8 cellular contexts compared by ENCODE assay signal in genomic region chr19:34254552-34255432, GRCh38. TPM values are rescaled to one million over a fixed set of nuclear protein-coding genes. Genes with fewer than 3 reads are reported as not detected.
DNase-seq lines count a peak whose midpoint lies in the region; ATAC-seq, FAIRE-seq and TF ChIP-seq lines count a peak whose summit lies in the region.

Gene GARRE1, plus strand, starts transcription at chr19:34254554. Its CDS starts 45,920 bp downstream, at chr19:34300474.

- H3K36me3 Mint-ChIP-seq in activated naive CD4-positive, alpha-beta T cell treated with anti-CD3 and anti-CD28 coated beads, Interleukin-2, amount 50 U/mL, for 72 hours: peaks cover 0 to 6% of the 10 kb centered on the region in 2 donors

- no peaks in the 10 kb centered on the region for H3K36me3 ChIP-seq in cardiac muscle cell

- ATAC-seq in GM19035 (IDR thresholded peaks at IDR 0.05; ENCODE audit: unreplicated experiment): peak; percentile 93
- peak; percentile 44 for ATAC-seq in HG03139 (IDR thresholded peaks at IDR 0.05; ENCODE audit: unreplicated experiment)
- ATAC-seq in activated naive CD4-positive, alpha-beta T cell treated with anti-CD3 and anti-CD28 coated beads, Interleukin-2, amount 50 U/mL, for 72 hours: peak; percentile 96 to 98

- H3K27ac Mint-ChIP-seq in activated naive CD4-positive, alpha-beta T cell treated with anti-CD3 and anti-CD28 coated beads, Interleukin-2, amount 50 U/mL, for 72 hours: peak within 1 kb of the TSS; percentile 92 to 97

- intact Hi-C loops in posterior cingulate gyrus (cut with DNase I): loop anchor here (10.0 kb wide), 1 partner anchor 80 kb away; no protein-coding TSS in a partner anchor

- no peak for FAIRE-seq in RCC 7860 (lab: Jason Lieb, UNC)

- H3K9me3 Mint-ChIP-seq in activated naive CD4-positive, alpha-beta T cell treated with anti-CD3 and anti-CD28 coated beads, Interleukin-2, amount 50 U/mL, for 72 hours: no peaks in the 10 kb centered on the region

- H3K27me3 ChIP-seq in cardiac muscle cell: no peaks in the 10 kb centered on the region

- peaks cover 5% of the 10 kb centered on the region for H3K4me1 ChIP-seq in cardiac muscle cell (ENCODE audit: low read depth)

- DNase-seq in AG20443 (ENCODE audit: low spot score) (peak; percentile 63), RCC 7860 (ENCODE audit: low spot score) (peak; percentile 23), cardiac muscle cell (ENCODE audit: low read depth in 1 of 2, low spot score in 1 of 2) (peak; percentile 70), posterior cingulate gyrus (peak in 7 of 10 donors; percentile 33 to 92 (median 56)), SIG-M5 treated with dmso at 0.1 percent for 504 hours (lab: John Stamatoyannopoulos, UW; ENCODE audit: unreplicated experiment) (no peak)
- peak in 1 of 2 donors; percentile 43 for DNase-seq in activated naive CD4-positive, alpha-beta T cell treated with anti-CD3 and anti-CD28 coated beads, Interleukin-2, amount 50 U/mL, for 72 hours (ENCODE audit: low spot score in 2 of 2)

- H3K4me3 ChIP-seq in cardiac muscle cell: peak within 1 kb of the TSS; percentile 76

- no peaks in the 10 kb centered on the region for H3K9me3 ChIP-seq in cardiac muscle cell (ENCODE audit: low read depth)

- TF ChIP-seq CTCF in cardiac muscle cell (IDR thresholded peaks at IDR 0.05; ENCODE audit: low read depth, low read length): no peak

- H3K27ac ChIP-seq in cardiac muscle cell: peak within 1 kb of the TSS; percentile 92

RNA-seq across cellular contexts. Expression of gene GARRE1, which starts in this region (rescaled TPM):
- 10 to 100 TPM; 11.7 to 15.0 TPM for total RNA-seq in activated naive CD4-positive, alpha-beta T cell treated with anti-CD3 and anti-CD28 coated beads, Interleukin-2, amount 50 U/mL, for 72 hours
- 21.6 and 28.6 TPM in 2 replicates for total RNA-seq in cardiac muscle cell
- polyA plus RNA-seq in cardiac muscle cell: 7.9 and 15.1 TPM in 2 replicates

Comparison
In these comparisons a context has a peak if more than half of its experiments do, and no peak if none do; other contexts are left out.
1. ATAC-seq: peak in every context shown above with its lines; median percentile 97 in activated naive CD4-positive, alpha-beta T cell treated with anti-CD3 and anti-CD28 coated beads, Interleukin-2, amount 50 U/mL, for 72 hours; 93 in GM19035; 44 in HG03139.